Comparison of ENCODE assay signal across 8 cellular contexts in the genomic region with DNA sequence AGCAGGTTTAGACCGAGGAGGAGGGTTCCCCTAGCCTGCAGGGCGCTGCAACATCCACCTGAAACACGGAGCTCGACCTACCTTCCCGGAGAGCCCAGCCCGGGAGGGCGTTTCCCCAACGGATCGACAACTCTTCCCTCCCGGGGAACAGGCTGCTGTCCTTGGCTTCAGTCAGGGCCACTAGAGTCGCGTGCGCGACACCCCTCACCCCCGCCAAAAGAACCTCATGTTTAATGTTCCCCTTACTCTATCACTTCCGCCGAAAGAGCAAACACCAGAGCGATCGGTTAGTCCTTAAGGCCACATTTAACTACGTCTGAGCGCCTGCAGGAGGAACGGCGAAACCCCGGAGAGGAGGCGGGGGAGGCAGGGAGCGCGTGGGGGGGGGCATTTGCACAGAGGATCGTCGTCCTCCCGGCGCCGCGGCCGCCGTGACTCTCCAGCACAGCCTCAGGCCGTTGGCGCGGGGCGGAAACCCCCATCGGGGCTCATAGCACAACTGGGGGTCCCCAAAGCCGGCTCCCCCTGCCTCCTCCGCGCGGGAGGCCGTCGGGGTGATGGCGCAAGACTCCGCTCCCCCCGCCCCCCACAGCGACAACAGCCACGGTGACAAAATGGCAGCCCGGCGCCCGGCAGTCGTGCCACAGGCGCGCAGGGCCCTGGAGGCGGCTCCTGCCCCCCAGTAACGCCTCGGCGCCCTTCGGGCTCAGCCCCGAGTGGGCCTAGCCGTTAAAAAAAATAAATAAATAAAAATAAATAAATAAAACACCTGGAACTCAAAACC. TPM values are rescaled to one million over a fixed set of nuclear protein-coding genes. Genes with fewer than 3 reads are reported as not detected.
DNase-seq lines count a peak whose midpoint lies in the region; ATAC-seq and TF ChIP-seq lines count a peak whose summit lies in the region.

No MANE protein-coding gene starts in this region.

- DNase-seq in DMS153 (lab: John Stamatoyannopoulos, UW) (peak; percentile 22), H7 (peak; percentile 76), NCI-H2196 (lab: John Stamatoyannopoulos, UW; ENCODE audit: unreplicated experiment) (peak; percentile 23), coronary artery (ENCODE audit: low spot score) (peak; percentile 88)
- peak; percentile 76 for DNase-seq in activated CD4-positive, alpha-beta T cell treated with anti-CD3 and anti-CD28 coated beads, Interleukin-2, amount 10 ng/mL, durations not matched to agents 7 days and 5 days
- peak; percentile 75 for DNase-seq in stimulated activated CD4-positive, alpha-beta T cell treated with anti-CD3 and anti-CD28 coated beads, Interleukin-4, amount 100 ng/mL, for 24 hours

- POLR2A ChIA-PET in activated CD4-positive, alpha-beta T cell treated with anti-CD3 and anti-CD28 coated beads, Interleukin-2, amount 10 ng/mL, durations not matched to agents 7 days and 5 days (lab: Charles Lee) = interaction anchor here (0.7 to 1.0 kb wide), 2 partner anchors 29 to 57 kb away, joined by 3 read pairs; no protein-coding TSS in a partner anchor

- no peaks in the 10 kb centered on the region for H3K27me3 Mint-ChIP-seq in activated CD4-positive, alpha-beta T cell treated with anti-CD3 and anti-CD28 coated beads, Interleukin-2, amount 10 ng/mL, durations not matched to agents 7 days and 5 days

- ATAC-seq in GM19463 (IDR thresholded peaks at IDR 0.05; ENCODE audit: unreplicated experiment) = no peak

- H3K4me1 Mint-ChIP-seq in activated CD4-positive, alpha-beta T cell treated with anti-CD3 and anti-CD28 coated beads, Interleukin-2, amount 10 ng/mL, durations not matched to agents 7 days and 5 days = peaks cover 47% of the 10 kb centered on the region

- peaks cover 12% of the 10 kb centered on the region for H3K27me3 ChIP-seq in H7 (ENCODE audit: control insufficient read depth, insufficient read depth, low read length)
- H3K27me3 ChIP-seq in liver (ENCODE audit: control insufficient read depth in 4 of 4, insufficient read depth in 4 of 4, low read length in 3 of 4) = no peaks in the 10 kb centered on the region

- H3K4me3 ChIP-seq in H7 (ENCODE audit: insufficient read depth, low read depth, low read length) (peak overlapping the region; percentile 99), coronary artery (peak overlapping the region; percentile 86), liver (ENCODE audit: low read depth in 1 of 3, low read length in 3 of 3) (peak overlapping the region; percentile 78 to 94 (median 87))

- WGBS in liver = under 1% methylated on average over 64 of the region's 64 CpGs

- H3K4me3 Mint-ChIP-seq in activated CD4-positive, alpha-beta T cell treated with anti-CD3 and anti-CD28 coated beads, Interleukin-2, amount 10 ng/mL, durations not matched to agents 7 days and 5 days = peak overlapping the region; percentile 97

- peaks cover 10 to 24% (median 21%) of the 10 kb centered on the region in 4 donors for H3K4me1 ChIP-seq in liver (ENCODE audit: control insufficient read depth in 4 of 4, insufficient read depth in 4 of 4, low read length in 3 of 4)

- peaks cover 4% of the 10 kb centered on the region for H3K36me3 ChIP-seq in H7 (replicated peaks; ENCODE audit: control insufficient read depth, insufficient read depth, low read length)
- H3K36me3 ChIP-seq in liver (ENCODE audit: control insufficient read depth in 4 of 4, insufficient read depth in 3 of 4, low read depth in 1 of 4, low read length in 3 of 4) = no peaks in the 10 kb centered on the region

- TF ChIP-seq CTCF in coronary artery (IDR thresholded peaks at IDR 0.05) (no peak), liver (IDR thresholded peaks at IDR 0.05; ENCODE audit: low read depth, low read length, missing input control) (no peak)

- H3K9me3 Mint-ChIP-seq in activated CD4-positive, alpha-beta T cell treated with anti-CD3 and anti-CD28 coated beads, Interleukin-2, amount 10 ng/mL, durations not matched to agents 7 days and 5 days = no peaks in the 10 kb centered on the region

- no peak for TF ChIP-seq RAD21 in liver (IDR thresholded peaks at IDR 0.05)

- H3K9me3 ChIP-seq in liver (ENCODE audit: control insufficient read depth in 4 of 4, low read length in 3 of 4) = no peaks in the 10 kb centered on the region

- CTCF ChIA-PET in activated CD4-positive, alpha-beta T cell treated with anti-CD3 and anti-CD28 coated beads, Interleukin-2, amount 10 ng/mL, durations not matched to agents 7 days and 5 days (lab: Charles Lee) = interaction anchor here (1.1 to 2.1 kb wide), 3 partner anchors 10 to 22 kb away, joined by 4 to 5 read pairs (median 5); no protein-coding TSS in a partner anchor

- peak overlapping the region; percentile 85 to 99 for H3K9ac ChIP-seq in liver (ENCODE audit: low read depth in 1 of 2, low read length in 2 of 2)

- H3K27ac ChIP-seq in coronary artery (peak overlapping the region; percentile 93 to 94), liver (ENCODE audit: low read depth in 1 of 2, low read length in 2 of 2) (peak overlapping the region; percentile 98 to 99)

- H3K36me3 Mint-ChIP-seq in activated CD4-positive, alpha-beta T cell treated with anti-CD3 and anti-CD28 coated beads, Interleukin-2, amount 10 ng/mL, durations not matched to agents 7 days and 5 days (ENCODE audit: low read depth) = peaks cover 26% of the 10 kb centered on the region

- peak overlapping the region; percentile 99 for H3K27ac Mint-ChIP-seq in activated CD4-positive, alpha-beta T cell treated with anti-CD3 and anti-CD28 coated beads, Interleukin-2, amount 10 ng/mL, durations not matched to agents 7 days and 5 days

TF ChIP-seq in liver, 16 proteins besides CTCF, POLR2A, EP300 and RAD21:
- TF ChIP-seq YY1 (IDR thresholded peaks at IDR 0.05) = peak; percentile 94
- TF ChIP-seq MAX (IDR thresholded peaks at IDR 0.05) = no peak

RNA-seq across cellular contexts. Expression of gene ANP32A, which starts 3.2 kb away (rescaled TPM):
- total RNA-seq in H7 (2014; rRNA removed; shearing (Covaris generic)) = 107 and 138 TPM in 2 replicates
- total RNA-seq in activated CD4-positive, alpha-beta T cell treated with anti-CD3 and anti-CD28 coated beads, Interleukin-2, amount 10 ng/mL, durations not matched to agents 7 days and 5 days = 100 to 1,000 TPM; 219 to 286 TPM
- 10 to 100 TPM; 30.5 to 45.8 TPM for total RNA-seq in liver
- 10 to 100 TPM; 33.0 to 60.4 TPM for polyA plus RNA-seq in liver

Comparison
In these comparisons a context has a peak if more than half of its experiments do, and no peak if none do; other contexts are left out.
1. DNase-seq: peak in every context shown above with its lines; median percentile 88 in coronary artery; 76 in H7; 76 in activated CD4-positive, alpha-beta T cell treated with anti-CD3 and anti-CD28 coated beads, Interleukin-2, amount 10 ng/mL, durations not matched to agents 7 days and 5 days; 75 in stimulated activated CD4-positive, alpha-beta T cell treated with anti-CD3 and anti-CD28 coated beads, Interleukin-4, amount 100 ng/mL, for 24 hours; 23 in NCI-H2196; 22 in DMS153.